ENCODE assay signal across 15 cellular contexts in the genomic region with DNA sequence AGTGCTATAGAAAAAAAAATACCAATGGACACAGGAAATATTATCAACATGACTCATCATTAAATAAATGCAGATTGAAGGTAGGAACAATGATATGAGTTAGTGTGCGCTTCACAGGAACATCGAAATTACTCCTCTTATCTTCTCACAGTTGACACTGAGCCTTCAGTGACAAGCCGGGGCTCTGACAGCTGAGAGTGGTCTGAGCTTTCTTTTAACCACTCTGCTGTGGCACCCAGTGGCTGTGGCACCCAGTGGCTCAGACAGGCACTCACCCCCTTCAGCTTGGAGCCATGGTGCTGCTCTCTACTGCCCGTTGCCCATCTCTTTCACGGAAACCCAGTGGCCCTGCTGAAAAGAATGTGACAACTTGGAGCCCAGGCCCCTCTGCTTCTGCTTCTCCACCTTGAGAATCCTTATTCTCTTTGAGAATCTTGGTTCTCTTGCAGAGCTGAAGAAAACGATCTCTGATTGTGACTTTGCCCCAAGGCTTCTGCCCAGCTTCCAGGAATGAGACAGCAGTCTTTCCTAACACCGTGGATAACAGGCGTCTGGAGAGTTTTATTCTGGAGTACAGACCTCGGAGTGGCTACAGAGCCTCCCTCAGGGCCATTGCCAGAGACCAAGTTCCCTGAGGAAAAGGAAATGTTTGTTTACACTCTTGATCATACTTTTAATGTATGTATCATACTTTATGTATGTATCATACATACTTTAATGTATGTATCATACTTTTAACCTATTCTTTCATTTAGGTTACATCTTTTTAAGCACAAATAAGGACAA. TPM values are rescaled to one million over a fixed set of nuclear protein-coding genes. Genes with fewer than 3 reads are reported as not detected.
DNase-seq lines count a peak whose midpoint lies in the region; TF ChIP-seq lines count a peak whose summit lies in the region.
"Had no signal": no experiment of that assay in that cellular context is flagged by ENCODE, and none has a peak within 500 bp of the region (broad histone marks: within the 10 kb centered on the region; RNA-seq: fewer than 3 reads in every experiment).

No MANE protein-coding gene starts in this region.

- peaks cover 7% of the 10 kb centered on the region for H3K27me3 ChIP-seq in endodermal cell (ENCODE audit: control insufficient read depth, insufficient read depth, low read length, poor library complexity, severe bottlenecking)

- DNase-seq in H4 (ENCODE audit: low spot score) (peak; percentile 25), RWPE1 (ENCODE audit: low spot score) (peak; percentile 30), endodermal cell (peak; percentile 59), nephron progenitor cell (no peak), AML-193 (lab: John Stamatoyannopoulos, UW) (no peak), D341Med (ENCODE audit: low spot score) (no peak), NCI-H2227 (lab: John Stamatoyannopoulos, UW; ENCODE audit: unreplicated experiment) (no peak), inferior parietal cortex (ENCODE audit: extremely low spot score) (no peak)
- DNase-seq: activated CD4-positive, alpha-beta T cell treated with anti-CD3 and anti-CD28 coated beads, Interleukin-2, amount 50 U/mL, for 4 hours; activated effector memory CD4-positive, alpha-beta T cell treated with Interleukin-2 at 50 U/mL for 16 hours; CD8-positive, alpha-beta T cell; naive thymus-derived CD4-positive, alpha-beta T cell had no signal

- peak overlapping the region; percentile 5 for H3K27ac Mint-ChIP-seq in endodermal cell
- H3K27ac Mint-ChIP-seq in nephron progenitor cell = peak overlapping the region; percentile 54
- H3K27ac Mint-ChIP-seq: CD8-positive, alpha-beta T cell had no signal

- no peak for TF ChIP-seq CTCF in RWPE1 (conservative IDR thresholded peaks at IDR 0.05; ENCODE audit: low read depth)
- TF ChIP-seq CTCF in endodermal cell (conservative IDR thresholded peaks at IDR 0.05) = no peak
- TF ChIP-seq CTCF in nephron progenitor cell (IDR thresholded peaks at IDR 0.05) = no peak

- POLR2A ChIA-PET in RWPE1 (lab: Yijun Ruan, JAX; ENCODE audit: low non-redundant PET) = no interaction called here

- no peaks in the 10 kb centered on the region for H3K4me1 ChIP-seq in endodermal cell (ENCODE audit: control insufficient read depth, insufficient read depth, low read length)

- no peaks in the 10 kb centered on the region for H3K36me3 Mint-ChIP-seq in endodermal cell (ENCODE audit: low read depth)
- H3K36me3 Mint-ChIP-seq in nephron progenitor cell (ENCODE audit: low read depth) = no peaks in the 10 kb centered on the region
- H3K36me3 Mint-ChIP-seq: CD8-positive, alpha-beta T cell; naive thymus-derived CD4-positive, alpha-beta T cell had no signal

- H3K27ac ChIP-seq in RWPE1 (no peak overlapping the region), endodermal cell (ENCODE audit: low read depth, low read length) (no peak overlapping the region)
- H3K27ac ChIP-seq: skin epidermis had no signal

- H3K4me3 Mint-ChIP-seq in endodermal cell = no peak overlapping the region
- H3K4me3 Mint-ChIP-seq in nephron progenitor cell = no peak overlapping the region

- H3K9me3 Mint-ChIP-seq in endodermal cell = no peaks in the 10 kb centered on the region
- peaks cover 9% of the 10 kb centered on the region for H3K9me3 Mint-ChIP-seq in nephron progenitor cell

- 74 to 86% methylated on average over 6 to 9 of the region's 9 CpGs for WGBS in endodermal cell (ENCODE audit: insufficient coverage in 1 of 2, insufficient read length in 1 of 2), 2 experiments

- no peak overlapping the region for H3K9ac ChIP-seq in endodermal cell (ENCODE audit: extremely low read depth, low read length, poor library complexity, severe bottlenecking)

- no peaks in the 10 kb centered on the region for H3K27me3 Mint-ChIP-seq in endodermal cell (ENCODE audit: insufficient read depth)
- no peaks in the 10 kb centered on the region for H3K27me3 Mint-ChIP-seq in nephron progenitor cell (ENCODE audit: low read depth, poor library complexity)

- no peak overlapping the region for H3K4me3 ChIP-seq in endodermal cell (ENCODE audit: low read length)

- H3K36me3 ChIP-seq in endodermal cell (ENCODE audit: control insufficient read depth, insufficient read depth, low read length) = no peaks in the 10 kb centered on the region

- H3K9me3 ChIP-seq in endodermal cell (ENCODE audit: control insufficient read depth, low read length) = no peaks in the 10 kb centered on the region

- CTCF ChIA-PET in RWPE1 (lab: Yijun Ruan, JAX) = interaction anchor here (0.5 kb wide), 1 partner anchor 44 kb away, joined by 6 read pairs; no protein-coding TSS in a partner anchor

- peaks cover 17% of the 10 kb centered on the region for H3K4me1 Mint-ChIP-seq in endodermal cell
- peaks cover 26% of the 10 kb centered on the region for H3K4me1 Mint-ChIP-seq in nephron progenitor cell

RNA-seq across cellular contexts. Expression of a gene that starts 37.1 kb away (rescaled TPM):
- total RNA-seq in H4 (2014; rRNA removed; shearing (Covaris generic)) = not detected in 2 replicates
- total RNA-seq in endodermal cell = not detected
- polyA plus RNA-seq in endodermal cell (2013, experiment 1 of 2) = not detected
- polyA plus RNA-seq in endodermal cell (2013, experiment 2 of 2) = not detected
- total RNA-seq: cardiac septum; CD8-positive, alpha-beta T cell; naive thymus-derived CD4-positive, alpha-beta T cell had no signal
- polyA plus RNA-seq: naive thymus-derived CD4-positive, alpha-beta T cell had no signal

RNA-seq across cellular contexts. Expression of a gene that starts 57.9 kb away (rescaled TPM):
- not detected in 2 replicates for total RNA-seq in H4 (2014; rRNA removed; shearing (Covaris generic))
- total RNA-seq in endodermal cell = not detected
- not detected for polyA plus RNA-seq in endodermal cell (2013, experiment 1 of 2)
- not detected for polyA plus RNA-seq in endodermal cell (2013, experiment 2 of 2)
- total RNA-seq: cardiac septum; CD8-positive, alpha-beta T cell; naive thymus-derived CD4-positive, alpha-beta T cell had no signal
- polyA plus RNA-seq: naive thymus-derived CD4-positive, alpha-beta T cell; thymus had no signal

Comparison
In these comparisons a context has a peak if more than half of its experiments do, and no peak if none do; other contexts are left out.
1. DNase-seq: peak in H4 (single experiment), RWPE1 (single experiment) and endodermal cell (single experiment); none in nephron progenitor cell (single experiment), AML-193 (0 of 2), D341Med (single experiment), NCI-H2227 (single experiment) and inferior parietal cortex (single experiment).